Comparison of ENCODE assay signal across 22 cellular contexts in genomic region chr3:22928716-22929115, GRCh38.
DNase-seq lines count a peak whose midpoint lies in the region; ATAC-seq, FAIRE-seq and TF ChIP-seq lines count a peak whose summit lies in the region.
"Had no signal": no experiment of that assay in that cellular context is flagged by ENCODE, and none has a peak within 500 bp of the region (broad histone marks: within the 10 kb centered on the region; RNA-seq: fewer than 3 reads in every experiment).

No MANE protein-coding gene starts in this region.

- intact Hi-C loops in sigmoid colon (cut with DNase I) = no loop called here

- DNase-seq in D721Med (ENCODE audit: insufficient read length, low spot score) (no peak), astrocyte of the hippocampus (ENCODE audit: low read depth, low spot score) (peak; percentile 63), hepatocyte (ENCODE audit: low spot score) (peak; percentile 25), sigmoid colon (no peak), hypothalamus (lab: John Stamatoyannopoulos, UW) (no peak), NCI-H187 (lab: John Stamatoyannopoulos, UW) (no peak)
- DNase-seq: CD4-positive, alpha-beta T cell; COR-L47; DMS 273 treated with DMSO at 0.1 percent for 48 hours; DND-41; MV-4-11; NCI-H1105 treated with DMSO at 0.1 percent for 48 hours; NCI-H2081; NCI-H2171; NCI-H524 treated with DMSO at 0.1 percent for 48 hours; NCI-H82; Peyer's patch had no signal

- H3K27ac ChIP-seq in hepatocyte (peak overlapping the region; percentile 38), sigmoid colon (peak overlapping the region in 3 of 4 donors; percentile 42 to 73 (median 53))
- H3K27ac ChIP-seq: BLaER1, Peyer's patch had no signal

- H3K9me3 ChIP-seq in hepatocyte (ENCODE audit: low read depth) = no peaks in the 10 kb centered on the region
- H3K9me3 ChIP-seq in sigmoid colon = peaks cover 0 to 5% (median 0%) of the 10 kb centered on the region in 4 donors
- H3K9me3 ChIP-seq: BLaER1, Peyer's patch had no signal

- H2AFZ ChIP-seq in hepatocyte = no peak overlapping the region

- TF ChIP-seq POLR2A in sigmoid colon (IDR thresholded peaks at IDR 0.05) = no peak

- H3K79me2 ChIP-seq in hepatocyte = no peaks in the 10 kb centered on the region

- peak overlapping the region; percentile 33 for H3K4me2 ChIP-seq in hepatocyte
- H3K4me2 ChIP-seq: BLaER1 had no signal

- peak; percentile 63 for FAIRE-seq in D721Med (lab: Jason Lieb, UNC)
- FAIRE-seq: GM12878, H54 had no signal

- no peak overlapping the region for H3K4me3 ChIP-seq in hepatocyte
- H3K4me3 ChIP-seq in sigmoid colon = no peak overlapping the region
- H3K4me3 ChIP-seq: BLaER1, GM12878, Peyer's patch had no signal

- no peaks in the 10 kb centered on the region for H3K9me2 ChIP-seq in hepatocyte (replicated peaks; ENCODE audit: insufficient read depth)

- TF ChIP-seq EP300 in sigmoid colon (IDR thresholded peaks at IDR 0.05) = no peak

- peaks cover 13% of the 10 kb centered on the region for H3K4me1 ChIP-seq in hepatocyte (ENCODE audit: insufficient read depth)
- peaks cover 0 to 24% (median 14%) of the 10 kb centered on the region in 4 donors for H3K4me1 ChIP-seq in sigmoid colon
- H3K4me1 ChIP-seq: BLaER1, Peyer's patch had no signal

- WGBS in hepatocyte (ENCODE audit: low lambda C conversion rate, missing lambda C conversion rate) = 52% methylated on average over 4 of the region's 4 CpGs
- 79 to 93% methylated on average over 4 of the region's 4 CpGs for WGBS in sigmoid colon, 2 donors

- H4K20me1 ChIP-seq in hepatocyte (ENCODE audit: insufficient read depth, poor library complexity, severe bottlenecking) = no peaks in the 10 kb centered on the region
- H4K20me1 ChIP-seq: BLaER1 had no signal

- H3K27me3 ChIP-seq in hepatocyte = no peaks in the 10 kb centered on the region
- H3K27me3 ChIP-seq in sigmoid colon = no peaks in the 10 kb centered on the region
- H3K27me3 ChIP-seq: BLaER1, Peyer's patch had no signal

- no peaks in the 10 kb centered on the region for H3K36me3 ChIP-seq in hepatocyte (replicated peaks; ENCODE audit: insufficient read depth, low read depth)
- H3K36me3 ChIP-seq in sigmoid colon = no peaks in the 10 kb centered on the region
- H3K36me3 ChIP-seq: BLaER1, Peyer's patch had no signal

- no peak for ATAC-seq in HG02981 (IDR thresholded peaks at IDR 0.05; ENCODE audit: unreplicated experiment)
- ATAC-seq in GM19452 (IDR thresholded peaks at IDR 0.05; ENCODE audit: unreplicated experiment) = no peak
- ATAC-seq: GM12878 had no signal

- TF ChIP-seq CTCF in D721Med (IDR thresholded peaks at IDR 0.05; ENCODE audit: insufficient read depth, missing control alignments) = no peak
- no peak for TF ChIP-seq CTCF in hepatocyte (IDR thresholded peaks at IDR 0.05; ENCODE audit: poor library complexity)
- TF ChIP-seq CTCF in sigmoid colon (IDR thresholded peaks at IDR 0.05) = no peak

Comparison
In these comparisons a context has a peak if more than half of its experiments do, and no peak if none do; other contexts are left out.
1. DNase-seq: peak in astrocyte of the hippocampus (single experiment) and hepatocyte (single experiment); none in D721Med (single experiment), sigmoid colon (single experiment), hypothalamus (0 of 51) and NCI-H187 (0 of 2).